ENCODE assay signal across 8 cellular contexts in genomic region chr18:35344736-35345459, GRCh38. TPM values are rescaled to one million over a fixed set of nuclear protein-coding genes. Genes with fewer than 3 reads are reported as not detected.
DNase-seq lines count a peak whose midpoint lies in the region; ATAC-seq, FAIRE-seq and TF ChIP-seq lines count a peak whose summit lies in the region.

No MANE protein-coding gene starts in this region.

- CTCF ChIA-PET in activated naive CD4-positive, alpha-beta T cell treated with anti-CD3 and anti-CD28 coated beads for 36 hours (lab: Charles Lee): interaction anchor here (1.1 to 2.2 kb wide), 5 partner anchors 10 to 115 kb away, joined by 3 to 8 read pairs (median 4); no protein-coding TSS in a partner anchor

- H3K4me3 ChIP-seq in SK-N-MC (peak overlapping the region; percentile 87), small intestine (ENCODE audit: low read depth in 1 of 2, low read length in 2 of 2) (peak overlapping the region; percentile 95 to 99)

- no peaks in the 10 kb centered on the region for H3K9me3 ChIP-seq in SK-N-MC (ENCODE audit: low read depth, low read length)
- no peaks in the 10 kb centered on the region for H3K9me3 ChIP-seq in small intestine (ENCODE audit: control insufficient read depth, low read depth)

- no peak for TF ChIP-seq CTCF in omental fat pad (IDR thresholded peaks at IDR 0.05)

- FAIRE-seq in small intestine (lab: Jason Lieb, UNC): no peak

- H3K27ac ChIP-seq in SK-N-MC (peak overlapping the region; percentile 89; the same call in 1 of the 2 replicates), small intestine (ENCODE audit: low read depth in 1 of 2, low read length in 1 of 2) (peak overlapping the region in 1 of 2 donors; percentile 99)

- intact Hi-C loops in activated naive CD4-positive, alpha-beta T cell treated with anti-CD3 and anti-CD28 coated beads for 36 hours (cut with micrococcal nuclease): loop anchor here (1.0 to 5.0 kb wide), 12 partner anchors 32 to 784 kb away; partner anchors contain the start of genes ELP2, INO80C, MAPRE2 and RMP24

- H3K36me3 ChIP-seq in SK-N-MC (ENCODE audit: insufficient read depth, low read length): peaks cover 22% of the 10 kb centered on the region
- H3K36me3 ChIP-seq in small intestine (ENCODE audit: control insufficient read depth in 2 of 2, insufficient read depth in 2 of 2, low read length in 2 of 2): peaks cover 4 to 6% of the 10 kb centered on the region in 2 donors

- no peak for DNase-seq in activated naive CD4-positive, alpha-beta T cell treated with anti-CD3 and anti-CD28 coated beads for 36 hours
- no peak for DNase-seq in activated naive CD4-positive, alpha-beta T cell treated with Interleukin-2 at 50 U/mL for 16 hours
- DNase-seq in SK-N-MC (ENCODE audit: low read depth, low spot score) (no peak), foreskin melanocyte (peak; percentile 71), small intestine (no peak), omental fat pad (ENCODE audit: low spot score) (no peak)

- H3K4me1 Mint-ChIP-seq in activated naive CD4-positive, alpha-beta T cell treated with anti-CD3 and anti-CD28 coated beads for 36 hours (ENCODE audit: low read depth): peaks cover 36% of the 10 kb centered on the region

- no peaks in the 10 kb centered on the region for H3K9me3 Mint-ChIP-seq in activated naive CD4-positive, alpha-beta T cell treated with anti-CD3 and anti-CD28 coated beads for 36 hours

- H3K27me3 Mint-ChIP-seq in activated naive CD4-positive, alpha-beta T cell treated with anti-CD3 and anti-CD28 coated beads for 36 hours (ENCODE audit: low read depth): no peaks in the 10 kb centered on the region

- H3K27ac Mint-ChIP-seq in activated naive CD4-positive, alpha-beta T cell treated with anti-CD3 and anti-CD28 coated beads for 36 hours: peak overlapping the region; percentile 92

- peaks cover 5% of the 10 kb centered on the region for H3K36me3 Mint-ChIP-seq in activated naive CD4-positive, alpha-beta T cell treated with anti-CD3 and anti-CD28 coated beads for 36 hours (ENCODE audit: low read depth)

- ATAC-seq in HG02798 (IDR thresholded peaks at IDR 0.05; ENCODE audit: poor library complexity, unreplicated experiment) (no peak), omental fat pad (ENCODE audit: low FRiP score) (no peak), HG03520 (IDR thresholded peaks at IDR 0.05; ENCODE audit: unreplicated experiment) (no peak)

- peak overlapping the region; percentile 92 for H3K4me3 Mint-ChIP-seq in activated naive CD4-positive, alpha-beta T cell treated with anti-CD3 and anti-CD28 coated beads for 36 hours

- H3K9ac ChIP-seq in SK-N-MC (ENCODE audit: insufficient read length): peak overlapping the region; percentile 97

- WGBS in small intestine, 3 donors: 43 to 52% (median 48%) methylated on average over 12 of the region's 12 CpGs

- peaks cover 0 to 4% of the 10 kb centered on the region in 2 donors for H3K4me1 ChIP-seq in small intestine (ENCODE audit: control insufficient read depth in 2 of 2, insufficient read depth in 1 of 2, low read depth in 1 of 2, low read length in 1 of 2)

- H3K27me3 ChIP-seq in small intestine (ENCODE audit: control insufficient read depth in 2 of 2, insufficient read depth in 2 of 2, low read length in 2 of 2): no peaks in the 10 kb centered on the region

RNA-seq across cellular contexts. Expression of gene ZNF24, which starts 0.7 kb away (rescaled TPM):
- total RNA-seq in activated naive CD4-positive, alpha-beta T cell treated with anti-CD3 and anti-CD28 coated beads for 36 hours: 10 to 100 TPM; 46.8 to 47.8 TPM
- 10 to 100 TPM; 13.5 to 14.8 (median 13.8) TPM for polyA plus RNA-seq in small intestine
- 10 to 100 TPM; 24.8 to 41.9 (median 30.8) TPM for total RNA-seq in omental fat pad

RNA-seq across cellular contexts. Expression of gene ZNF396, which starts 32.2 kb away (rescaled TPM):
- under 1 TPM; 0.74 to 0.77 TPM for total RNA-seq in activated naive CD4-positive, alpha-beta T cell treated with anti-CD3 and anti-CD28 coated beads for 36 hours
- 1 to 10 TPM; 1.1 to 2.5 (median 2.2) TPM for polyA plus RNA-seq in small intestine
- total RNA-seq in omental fat pad: 1 to 10 TPM in 2 of 4 donors, under 1 TPM in 2; 0.60 to 2.2 (median 1.1) TPM

RNA-seq across cellular contexts. Expression of gene ZSCAN30, which starts 54.9 kb away (rescaled TPM):
- 10 to 100 TPM; 12.0 to 14.3 TPM for total RNA-seq in activated naive CD4-positive, alpha-beta T cell treated with anti-CD3 and anti-CD28 coated beads for 36 hours
- polyA plus RNA-seq in small intestine: 10 to 100 TPM in 1 of 3 donors, 1 to 10 TPM in 2; 4.8 to 12.1 (median 7.3) TPM
- total RNA-seq in omental fat pad: 10 to 100 TPM in 3 of 4 donors, 1 to 10 TPM in 1; 9.5 to 14.0 (median 13.6) TPM
